In genomic region chr7:4684826-4685225, GRCh38 we compare ENCODE assay signal across 8 cellular contexts. TPM values are rescaled to one million over a fixed set of nuclear protein-coding genes. Genes with fewer than 3 reads are reported as not detected.
DNase-seq lines count a peak whose midpoint lies in the region; ATAC-seq and TF ChIP-seq lines count a peak whose summit lies in the region.

No MANE protein-coding gene starts in this region.

- H3K27me3 ChIP-seq in Loucy (ENCODE audit: insufficient read depth, low read length, poor library complexity, severe bottlenecking): no peaks in the 10 kb centered on the region

- H3K36me3 ChIP-seq in Loucy (ENCODE audit: insufficient read depth, low read length): no peaks in the 10 kb centered on the region; the same call in 1 of the 2 replicates

- H3K4me2 ChIP-seq in Loucy (ENCODE audit: low read depth, low read length, poor library complexity, severe bottlenecking): peak overlapping the region; percentile 99

- H3K9me3 Mint-ChIP-seq in chondrocyte (ENCODE audit: low read depth): no peaks in the 10 kb centered on the region
- H3K9me3 Mint-ChIP-seq in nephron: no peaks in the 10 kb centered on the region

- H3K36me3 Mint-ChIP-seq in chondrocyte (ENCODE audit: low read depth) (peaks cover 2% of the 10 kb centered on the region), nephron (ENCODE audit: low read depth) (peaks cover 8% of the 10 kb centered on the region)

- no peaks in the 10 kb centered on the region for H3K9me2 ChIP-seq in Loucy (replicated peaks; ENCODE audit: low read depth, low read length)

- H3K27me3 Mint-ChIP-seq in chondrocyte (ENCODE audit: low read depth) (no peaks in the 10 kb centered on the region), nephron (ENCODE audit: low read depth) (peaks cover 4% of the 10 kb centered on the region)

- no peaks in the 10 kb centered on the region for H3F3A ChIP-seq in Loucy (ENCODE audit: low read depth)

- H3K9ac ChIP-seq in Loucy (ENCODE audit: low read depth, low read length, poor library complexity, severe bottlenecking): peak overlapping the region; percentile 96

- DNase-seq in AG04449 (ENCODE audit: low read depth, low spot score): no peak
- DNase-seq in chondrocyte (ENCODE audit: low spot score): no peak
- DNase-seq in DMS153 treated with DMSO at 0.1 percent for 48 hours (lab: John Stamatoyannopoulos, UW; ENCODE audit: unreplicated experiment): no peak
- no peak for DNase-seq in central memory CD4-positive, alpha-beta T cell
- no peak for DNase-seq in RKO (ENCODE audit: low spot score)

- CTCF ChIA-PET in AG04449 (lab: Yijun Ruan, JAX): interaction anchor here (0.6 to 2.8 kb wide), 5 partner anchors 10 to 1666 kb away, joined by 3 to 16 read pairs (median 4); no protein-coding TSS in a partner anchor

- no peak for TF ChIP-seq CTCF in AG04449 (IDR thresholded peaks at IDR 0.05; ENCODE audit: insufficient read depth, low read length, missing control alignments)
- TF ChIP-seq CTCF in Loucy (conservative IDR thresholded peaks at IDR 0.05; ENCODE audit: low read length): no peak
- TF ChIP-seq CTCF in chondrocyte (IDR thresholded peaks at IDR 0.05): no peak
- no peak for TF ChIP-seq CTCF in nephron (IDR thresholded peaks at IDR 0.05; ENCODE audit: unreplicated experiment in 3 of 3)

- H2AFZ ChIP-seq in Loucy (ENCODE audit: low read length): no peak overlapping the region

- H3K79me2 ChIP-seq in Loucy (ENCODE audit: insufficient read depth, low read length): peaks cover 75% of the 10 kb centered on the region

- peaks cover 49% of the 10 kb centered on the region for H4K20me1 ChIP-seq in Loucy (ENCODE audit: insufficient read depth, low read length, poor library complexity, severe bottlenecking)

- H3K4me3 Mint-ChIP-seq in chondrocyte (ENCODE audit: unreplicated experiment) (peak overlapping the region; percentile 89), nephron (peak overlapping the region; percentile 94 to 99 (median 98))

- H3K4me1 ChIP-seq in Loucy (ENCODE audit: insufficient read depth, low read length, poor library complexity, severe bottlenecking): peaks cover 26% of the 10 kb centered on the region

- POLR2A ChIA-PET in AG04449 (lab: Yijun Ruan, JAX): interaction anchor here (1.7 kb wide), 1 partner anchor 43 kb away, joined by 4 read pairs; no protein-coding TSS in a partner anchor

- no peaks in the 10 kb centered on the region for H3K9me3 ChIP-seq in Loucy (ENCODE audit: insufficient read depth, low read depth, low read length)

- H3K4me3 ChIP-seq in AG04449 (ENCODE audit: low read depth, low read length): peak overlapping the region; percentile 80
- peak overlapping the region; percentile 97 for H3K4me3 ChIP-seq in Loucy (ENCODE audit: low read length, poor library complexity, severe bottlenecking)

- H3K27ac Mint-ChIP-seq in chondrocyte (ENCODE audit: unreplicated experiment) (peak overlapping the region; percentile 93), nephron (peak overlapping the region; percentile 98 to 99 (median 98))

- no peak for ATAC-seq in HG03520 (IDR thresholded peaks at IDR 0.05; ENCODE audit: unreplicated experiment)

- H3K4me1 Mint-ChIP-seq in chondrocyte (ENCODE audit: low read depth) (peaks cover 59% of the 10 kb centered on the region), nephron (peaks cover 44% of the 10 kb centered on the region)

RNA-seq across cellular contexts. Expression of gene FOXK1, which starts 2.7 kb away (rescaled TPM):
- total RNA-seq in chondrocyte: 53.3 to 78.3 TPM (median 77.9 TPM) in 3 replicates
